Comparison of ENCODE assay signal across 1 cellular context in the genomic region with DNA sequence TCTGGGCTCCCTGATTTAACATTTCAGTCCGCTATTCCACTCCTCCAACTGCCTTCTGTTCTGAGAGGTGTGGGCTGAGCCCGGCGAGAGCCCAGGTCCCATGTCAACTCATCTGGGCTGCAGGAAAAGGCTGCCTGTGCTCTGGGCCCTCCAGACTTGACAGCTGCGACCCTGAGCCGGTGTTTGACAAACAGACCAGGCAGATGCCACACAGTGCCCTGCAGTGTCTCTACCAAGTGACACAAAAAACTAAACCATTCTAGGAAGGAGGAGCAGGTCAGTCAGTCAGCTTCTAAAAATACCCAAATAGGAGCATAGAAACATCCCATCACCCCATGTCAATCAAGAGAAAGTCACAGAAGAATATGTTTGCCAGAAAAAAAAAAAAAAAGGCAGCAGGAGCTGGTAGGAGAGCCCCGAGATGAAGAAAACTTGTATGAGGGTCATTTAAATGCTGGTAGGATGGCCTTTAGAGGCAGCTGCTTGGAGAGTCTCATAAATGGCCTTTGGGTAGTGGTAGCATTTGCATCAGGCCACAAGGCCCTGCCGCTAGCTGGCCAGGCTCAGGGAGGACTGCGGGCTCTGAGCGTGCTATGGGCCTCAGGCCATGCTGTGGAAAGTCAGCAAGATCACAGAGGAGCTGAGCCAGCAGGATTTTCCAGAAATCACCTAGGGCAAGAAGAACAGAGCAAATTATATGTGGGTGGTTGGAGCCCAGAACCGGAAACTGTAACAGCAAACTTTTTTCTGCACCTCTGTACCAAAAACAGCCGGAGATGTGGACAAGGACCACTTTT.
TF ChIP-seq lines count a peak whose summit lies in the region.

No MANE protein-coding gene starts in this region.

TF ChIP-seq in GM23338, 12 proteins besides CTCF, POLR2A, EP300 and RAD21:
- TF ChIP-seq REST (IDR thresholded peaks at IDR 0.05; ENCODE audit: unreplicated experiment) (no peak), ZNF331 (CRISPR knock-in tag; IDR thresholded peaks at IDR 0.05; ENCODE audit: low read depth) (no peak), EZH2 (IDR thresholded peaks at IDR 0.05; ENCODE audit: low read depth, unreplicated experiment) (no peak), POLR2AphosphoS5 (IDR thresholded peaks at IDR 0.05; ENCODE audit: low read depth) (no peak), NANOG (IDR thresholded peaks at IDR 0.05; ENCODE audit: borderline replicate concordance) (no peak), EZH2phosphoT487 (IDR thresholded peaks at IDR 0.05; ENCODE audit: unreplicated experiment) (no peak), CREB1 (CRISPR knock-in tag; IDR thresholded peaks at IDR 0.05; ENCODE audit: low read depth) (no peak), ZNF114 (CRISPR knock-in tag; IDR thresholded peaks at IDR 0.05) (no peak), STAT1 (IDR thresholded peaks at IDR 0.05; ENCODE audit: unreplicated experiment) (no peak), JUNB (IDR thresholded peaks at IDR 0.05; ENCODE audit: unreplicated experiment) (no peak)
- TF ChIP-seq, protein P1, sequence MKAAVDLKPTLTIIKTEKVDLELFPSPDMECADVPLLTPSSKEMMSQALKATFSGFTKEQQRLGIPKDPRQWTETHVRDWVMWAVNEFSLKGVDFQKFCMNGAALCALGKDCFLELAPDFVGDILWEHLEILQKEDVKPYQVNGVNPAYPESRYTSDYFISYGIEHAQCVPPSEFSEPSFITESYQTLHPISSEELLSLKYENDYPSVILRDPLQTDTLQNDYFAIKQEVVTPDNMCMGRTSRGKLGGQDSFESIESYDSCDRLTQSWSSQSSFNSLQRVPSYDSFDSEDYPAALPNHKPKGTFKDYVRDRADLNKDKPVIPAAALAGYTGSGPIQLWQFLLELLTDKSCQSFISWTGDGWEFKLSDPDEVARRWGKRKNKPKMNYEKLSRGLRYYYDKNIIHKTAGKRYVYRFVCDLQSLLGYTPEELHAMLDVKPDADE (IDR thresholded peaks at IDR 0.05): no peak
- TF ChIP-seq, protein P2, sequence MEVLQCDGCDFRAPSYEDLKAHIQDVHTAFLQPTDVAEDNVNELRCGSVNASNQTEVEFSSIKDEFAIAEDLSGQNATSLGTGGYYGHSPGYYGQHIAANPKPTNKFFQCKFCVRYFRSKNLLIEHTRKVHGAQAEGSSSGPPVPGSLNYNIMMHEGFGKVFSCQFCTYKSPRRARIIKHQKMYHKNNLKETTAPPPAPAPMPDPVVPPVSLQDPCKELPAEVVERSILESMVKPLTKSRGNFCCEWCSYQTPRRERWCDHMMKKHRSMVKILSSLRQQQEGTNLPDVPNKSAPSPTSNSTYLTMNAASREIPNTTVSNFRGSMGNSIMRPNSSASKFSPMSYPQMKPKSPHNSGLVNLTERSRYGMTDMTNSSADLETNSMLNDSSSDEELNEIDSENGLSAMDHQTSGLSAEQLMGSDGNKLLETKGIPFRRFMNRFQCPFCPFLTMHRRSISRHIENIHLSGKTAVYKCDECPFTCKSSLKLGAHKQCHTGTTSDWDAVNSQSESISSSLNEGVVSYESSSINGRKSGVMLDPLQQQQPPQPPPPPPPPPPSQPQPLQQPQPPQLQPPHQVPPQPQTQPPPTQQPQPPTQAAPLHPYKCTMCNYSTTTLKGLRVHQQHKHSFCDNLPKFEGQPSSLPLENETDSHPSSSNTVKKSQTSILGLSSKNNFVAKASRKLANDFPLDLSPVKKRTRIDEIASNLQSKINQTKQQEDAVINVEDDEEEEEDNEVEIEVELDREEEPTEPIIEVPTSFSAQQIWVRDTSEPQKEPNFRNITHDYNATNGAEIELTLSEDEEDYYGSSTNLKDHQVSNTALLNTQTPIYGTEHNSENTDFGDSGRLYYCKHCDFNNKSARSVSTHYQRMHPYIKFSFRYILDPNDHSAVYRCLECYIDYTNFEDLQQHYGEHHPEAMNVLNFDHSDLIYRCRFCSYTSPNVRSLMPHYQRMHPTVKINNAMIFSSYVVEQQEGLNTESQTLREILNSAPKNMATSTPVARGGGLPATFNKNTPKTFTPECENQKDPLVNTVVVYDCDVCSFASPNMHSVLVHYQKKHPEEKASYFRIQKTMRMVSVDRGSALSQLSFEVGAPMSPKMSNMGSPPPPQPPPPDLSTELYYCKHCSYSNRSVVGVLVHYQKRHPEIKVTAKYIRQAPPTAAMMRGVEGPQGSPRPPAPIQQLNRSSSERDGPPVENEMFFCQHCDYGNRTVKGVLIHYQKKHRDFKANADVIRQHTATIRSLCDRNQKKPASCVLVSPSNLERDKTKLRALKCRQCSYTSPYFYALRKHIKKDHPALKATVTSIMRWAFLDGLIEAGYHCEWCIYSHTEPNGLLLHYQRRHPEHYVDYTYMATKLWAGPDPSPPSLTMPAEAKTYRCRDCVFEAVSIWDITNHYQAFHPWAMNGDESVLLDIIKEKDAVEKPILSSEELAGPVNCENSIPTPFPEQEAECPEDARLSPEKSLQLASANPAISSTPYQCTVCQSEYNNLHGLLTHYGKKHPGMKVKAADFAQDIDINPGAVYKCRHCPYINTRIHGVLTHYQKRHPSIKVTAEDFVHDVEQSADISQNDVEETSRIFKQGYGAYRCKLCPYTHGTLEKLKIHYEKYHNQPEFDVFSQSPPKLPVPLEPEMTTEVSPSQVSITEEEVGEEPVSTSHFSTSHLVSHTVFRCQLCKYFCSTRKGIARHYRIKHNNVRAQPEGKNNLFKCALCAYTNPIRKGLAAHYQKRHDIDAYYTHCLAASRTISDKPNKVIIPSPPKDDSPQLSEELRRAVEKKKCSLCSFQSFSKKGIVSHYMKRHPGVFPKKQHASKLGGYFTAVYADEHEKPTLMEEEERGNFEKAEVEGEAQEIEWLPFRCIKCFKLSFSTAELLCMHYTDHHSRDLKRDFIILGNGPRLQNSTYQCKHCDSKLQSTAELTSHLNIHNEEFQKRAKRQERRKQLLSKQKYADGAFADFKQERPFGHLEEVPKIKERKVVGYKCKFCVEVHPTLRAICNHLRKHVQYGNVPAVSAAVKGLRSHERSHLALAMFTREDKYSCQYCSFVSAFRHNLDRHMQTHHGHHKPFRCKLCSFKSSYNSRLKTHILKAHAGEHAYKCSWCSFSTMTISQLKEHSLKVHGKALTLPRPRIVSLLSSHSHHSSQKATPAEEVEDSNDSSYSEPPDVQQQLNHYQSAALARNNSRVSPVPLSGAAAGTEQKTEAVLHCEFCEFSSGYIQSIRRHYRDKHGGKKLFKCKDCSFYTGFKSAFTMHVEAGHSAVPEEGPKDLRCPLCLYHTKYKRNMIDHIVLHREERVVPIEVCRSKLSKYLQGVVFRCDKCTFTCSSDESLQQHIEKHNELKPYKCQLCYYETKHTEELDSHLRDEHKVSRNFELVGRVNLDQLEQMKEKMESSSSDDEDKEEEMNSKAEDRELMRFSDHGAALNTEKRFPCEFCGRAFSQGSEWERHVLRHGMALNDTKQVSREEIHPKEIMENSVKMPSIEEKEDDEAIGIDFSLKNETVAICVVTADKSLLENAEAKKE (CRISPR knock-in tag; IDR thresholded peaks at IDR 0.05): no peak
